ENCODE assay signal across 28 cellular contexts in genomic region chr10:89267056-89267455, GRCh38. TPM values are rescaled to one million over a fixed set of nuclear protein-coding genes. Genes with fewer than 3 reads are reported as not detected.
"Had no signal": no experiment of that assay in that cellular context is flagged by ENCODE, and none has a peak within 500 bp of the region (broad histone marks: within the 10 kb centered on the region; RNA-seq: fewer than 3 reads in every experiment).

No MANE protein-coding gene starts in this region.

- H3K9me3 ChIP-seq: colonic mucosa, gastroesophageal sphincter, heart left ventricle, ovary, psoas muscle, right atrium auricular region, suprapubic skin, transverse colon had no signal

- H3K9me3 Mint-ChIP-seq: activated CD8-positive, alpha-beta T cell treated with anti-CD3 and anti-CD28 coated beads for 36 hours; activated naive CD4-positive, alpha-beta T cell treated with anti-CD3 and anti-CD28 coated beads, Interleukin-2, amount 50 U/mL, for 24 hours; central memory CD8-positive, alpha-beta T cell; endodermal cell; stimulated activated effector memory CD8-positive, alpha-beta T cell treated with anti-CD3 and anti-CD28 coated beads, Interleukin-12 subunit alpha, Interleukin-12 subunit beta, amount 100 ng/mL, for 72 hours had no signal

- ATAC-seq: activated CD8-positive, alpha-beta memory T cell treated with anti-CD3 and anti-CD28 coated beads, Interleukin-2, amount 10 ng/mL, durations not matched to agents 7 days and 5 days; activated CD8-positive, alpha-beta T cell treated with anti-CD3 and anti-CD28 coated beads for 36 hours; gastroesophageal sphincter; heart left ventricle; left cardiac atrium; naive thymus-derived CD8-positive, alpha-beta T cell; psoas muscle; stimulated activated effector memory CD8-positive, alpha-beta T cell treated with anti-CD3 and anti-CD28 coated beads, Interleukin-12 subunit alpha, Interleukin-12 subunit beta, amount 100 ng/mL, for 72 hours; stimulated activated naive CD8-positive, alpha-beta T cell treated with anti-CD3 and anti-CD28 coated beads, Interleukin-15, amount 100 ng/mL, for 72 hours had no signal

- H3K4me3 ChIP-seq: colonic mucosa, gastroesophageal sphincter, heart left ventricle, ovary, psoas muscle, right atrium auricular region, suprapubic skin, transverse colon had no signal

- DNase-seq: activated CD4-positive, alpha-beta T cell treated with anti-CD3 and anti-CD28 coated beads, Interleukin-2, amount 10 ng/mL, durations not matched to agents 7 days and 5 days; activated CD4-positive, CD25-positive, alpha-beta regulatory T cell treated with anti-CD3 and anti-CD28 coated beads, Interleukin-2, amount 50 U/mL, for 72 hours; activated CD8-positive, alpha-beta memory T cell treated with anti-CD3 and anti-CD28 coated beads, Interleukin-2, amount 10 ng/mL, durations not matched to agents 7 days and 5 days; activated CD8-positive, alpha-beta T cell treated with anti-CD3 and anti-CD28 coated beads for 36 hours; activated gamma-delta T cell; activated T-cell treated with anti-CD3 and anti-CD28 coated beads for 4 hours; aorta; brain microvascular endothelial cell; colonic mucosa; endodermal cell; heart left ventricle; islet precursor cell; left cardiac atrium; naive thymus-derived CD8-positive, alpha-beta T cell; ovary; psoas muscle; stimulated activated CD4-positive, alpha-beta T cell treated with anti-CD3 and anti-CD28 coated beads, Interleukin-2, amount 100 ng/mL, for 24 hours; stimulated activated naive CD8-positive, alpha-beta T cell treated with anti-CD3 and anti-CD28 coated beads, Interleukin-15, amount 100 ng/mL, for 72 hours; T-helper 1 cell; transverse colon; WERI-Rb-1 had no signal

- H3K27ac ChIP-seq: brain microvascular endothelial cell, colonic mucosa, epithelial cell of prostate, ovary, psoas muscle, suprapubic skin, transverse colon, WERI-Rb-1 had no signal

- H3K4me1 Mint-ChIP-seq: activated CD4-positive, alpha-beta T cell treated with anti-CD3 and anti-CD28 coated beads, Interleukin-2, amount 10 ng/mL, durations not matched to agents 7 days and 5 days; activated CD8-positive, alpha-beta memory T cell treated with anti-CD3 and anti-CD28 coated beads, Interleukin-2, amount 10 ng/mL, durations not matched to agents 7 days and 5 days; activated naive CD4-positive, alpha-beta T cell treated with anti-CD3 and anti-CD28 coated beads, Interleukin-2, amount 50 U/mL, for 24 hours; central memory CD8-positive, alpha-beta T cell; naive thymus-derived CD8-positive, alpha-beta T cell; stimulated activated effector memory CD8-positive, alpha-beta T cell treated with anti-CD3 and anti-CD28 coated beads, Interleukin-12 subunit alpha, Interleukin-12 subunit beta, amount 100 ng/mL, for 72 hours; stimulated activated naive CD8-positive, alpha-beta T cell treated with anti-CD3 and anti-CD28 coated beads, Interleukin-15, amount 100 ng/mL, for 72 hours had no signal

- H3K4me1 ChIP-seq: colonic mucosa had no signal

- H3K36me3 Mint-ChIP-seq: activated naive CD4-positive, alpha-beta T cell treated with anti-CD3 and anti-CD28 coated beads, Interleukin-2, amount 50 U/mL, for 24 hours; naive thymus-derived CD8-positive, alpha-beta T cell; stimulated activated effector memory CD8-positive, alpha-beta T cell treated with anti-CD3 and anti-CD28 coated beads, Interleukin-12 subunit alpha, Interleukin-12 subunit beta, amount 100 ng/mL, for 72 hours had no signal

- H3K27me3 ChIP-seq: brain microvascular endothelial cell, colonic mucosa, gastroesophageal sphincter, heart left ventricle, ovary, right atrium auricular region, suprapubic skin, transverse colon had no signal

- H3K36me3 ChIP-seq: brain microvascular endothelial cell, colonic mucosa, gastroesophageal sphincter, heart left ventricle, ovary, right atrium auricular region, suprapubic skin, transverse colon, WERI-Rb-1 had no signal

- H3K27ac Mint-ChIP-seq: activated CD4-positive, alpha-beta T cell treated with anti-CD3 and anti-CD28 coated beads, Interleukin-2, amount 10 ng/mL, durations not matched to agents 7 days and 5 days; activated CD8-positive, alpha-beta memory T cell treated with anti-CD3 and anti-CD28 coated beads, Interleukin-2, amount 10 ng/mL, durations not matched to agents 7 days and 5 days; activated CD8-positive, alpha-beta T cell treated with anti-CD3 and anti-CD28 coated beads for 36 hours; activated naive CD4-positive, alpha-beta T cell treated with anti-CD3 and anti-CD28 coated beads, Interleukin-2, amount 50 U/mL, for 24 hours; endodermal cell; stimulated activated effector memory CD8-positive, alpha-beta T cell treated with anti-CD3 and anti-CD28 coated beads, Interleukin-12 subunit alpha, Interleukin-12 subunit beta, amount 100 ng/mL, for 72 hours; stimulated activated naive CD8-positive, alpha-beta T cell treated with anti-CD3 and anti-CD28 coated beads, Interleukin-15, amount 100 ng/mL, for 72 hours had no signal

- H3K4me3 Mint-ChIP-seq: activated CD4-positive, alpha-beta T cell treated with anti-CD3 and anti-CD28 coated beads, Interleukin-2, amount 10 ng/mL, durations not matched to agents 7 days and 5 days; activated CD8-positive, alpha-beta memory T cell treated with anti-CD3 and anti-CD28 coated beads, Interleukin-2, amount 10 ng/mL, durations not matched to agents 7 days and 5 days; activated CD8-positive, alpha-beta T cell treated with anti-CD3 and anti-CD28 coated beads for 36 hours; activated naive CD4-positive, alpha-beta T cell treated with anti-CD3 and anti-CD28 coated beads, Interleukin-2, amount 50 U/mL, for 24 hours; central memory CD8-positive, alpha-beta T cell; endodermal cell; naive thymus-derived CD8-positive, alpha-beta T cell; stimulated activated effector memory CD8-positive, alpha-beta T cell treated with anti-CD3 and anti-CD28 coated beads, Interleukin-12 subunit alpha, Interleukin-12 subunit beta, amount 100 ng/mL, for 72 hours; stimulated activated naive CD8-positive, alpha-beta T cell treated with anti-CD3 and anti-CD28 coated beads, Interleukin-15, amount 100 ng/mL, for 72 hours had no signal

RNA-seq across cellular contexts. Expression of gene CH25H, which starts 59.9 kb away (rescaled TPM):
- total RNA-seq: activated CD4-positive, alpha-beta T cell treated with anti-CD3 and anti-CD28 coated beads, Interleukin-2, amount 10 ng/mL, durations not matched to agents 7 days and 5 days; activated CD8-positive, alpha-beta memory T cell treated with anti-CD3 and anti-CD28 coated beads, Interleukin-2, amount 10 ng/mL, durations not matched to agents 7 days and 5 days; activated CD8-positive, alpha-beta T cell treated with anti-CD3 and anti-CD28 coated beads for 36 hours; endodermal cell; naive thymus-derived CD8-positive, alpha-beta T cell had no signal
